ENCODE assay signal across 1 cellular context in the genomic region with DNA sequence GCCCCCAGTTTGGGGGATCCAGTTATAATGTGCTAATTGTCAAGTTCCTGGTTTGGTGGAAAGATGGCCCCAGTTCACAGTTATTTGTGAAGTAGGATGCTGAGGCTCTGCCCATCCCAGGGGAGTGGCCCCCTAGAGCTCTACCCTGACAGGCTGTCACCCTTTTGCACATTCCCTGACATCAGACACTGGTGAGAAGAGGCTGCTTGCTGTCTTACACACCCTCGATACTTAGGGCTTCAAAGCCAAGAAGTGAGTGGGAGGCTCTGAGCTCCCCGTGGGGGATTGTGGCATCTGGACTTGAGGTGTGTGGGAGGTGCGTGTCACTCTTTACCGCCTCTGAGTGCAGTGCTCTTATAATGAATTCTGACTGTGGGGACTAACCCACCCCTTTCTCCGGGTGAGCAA.
TF ChIP-seq lines count a peak whose summit lies in the region.

No MANE protein-coding gene starts in this region.

TF ChIP-seq in GM23338, 12 proteins besides CTCF, POLR2A, EP300 and RAD21 (continued from another document):
- TF ChIP-seq, protein P1, sequence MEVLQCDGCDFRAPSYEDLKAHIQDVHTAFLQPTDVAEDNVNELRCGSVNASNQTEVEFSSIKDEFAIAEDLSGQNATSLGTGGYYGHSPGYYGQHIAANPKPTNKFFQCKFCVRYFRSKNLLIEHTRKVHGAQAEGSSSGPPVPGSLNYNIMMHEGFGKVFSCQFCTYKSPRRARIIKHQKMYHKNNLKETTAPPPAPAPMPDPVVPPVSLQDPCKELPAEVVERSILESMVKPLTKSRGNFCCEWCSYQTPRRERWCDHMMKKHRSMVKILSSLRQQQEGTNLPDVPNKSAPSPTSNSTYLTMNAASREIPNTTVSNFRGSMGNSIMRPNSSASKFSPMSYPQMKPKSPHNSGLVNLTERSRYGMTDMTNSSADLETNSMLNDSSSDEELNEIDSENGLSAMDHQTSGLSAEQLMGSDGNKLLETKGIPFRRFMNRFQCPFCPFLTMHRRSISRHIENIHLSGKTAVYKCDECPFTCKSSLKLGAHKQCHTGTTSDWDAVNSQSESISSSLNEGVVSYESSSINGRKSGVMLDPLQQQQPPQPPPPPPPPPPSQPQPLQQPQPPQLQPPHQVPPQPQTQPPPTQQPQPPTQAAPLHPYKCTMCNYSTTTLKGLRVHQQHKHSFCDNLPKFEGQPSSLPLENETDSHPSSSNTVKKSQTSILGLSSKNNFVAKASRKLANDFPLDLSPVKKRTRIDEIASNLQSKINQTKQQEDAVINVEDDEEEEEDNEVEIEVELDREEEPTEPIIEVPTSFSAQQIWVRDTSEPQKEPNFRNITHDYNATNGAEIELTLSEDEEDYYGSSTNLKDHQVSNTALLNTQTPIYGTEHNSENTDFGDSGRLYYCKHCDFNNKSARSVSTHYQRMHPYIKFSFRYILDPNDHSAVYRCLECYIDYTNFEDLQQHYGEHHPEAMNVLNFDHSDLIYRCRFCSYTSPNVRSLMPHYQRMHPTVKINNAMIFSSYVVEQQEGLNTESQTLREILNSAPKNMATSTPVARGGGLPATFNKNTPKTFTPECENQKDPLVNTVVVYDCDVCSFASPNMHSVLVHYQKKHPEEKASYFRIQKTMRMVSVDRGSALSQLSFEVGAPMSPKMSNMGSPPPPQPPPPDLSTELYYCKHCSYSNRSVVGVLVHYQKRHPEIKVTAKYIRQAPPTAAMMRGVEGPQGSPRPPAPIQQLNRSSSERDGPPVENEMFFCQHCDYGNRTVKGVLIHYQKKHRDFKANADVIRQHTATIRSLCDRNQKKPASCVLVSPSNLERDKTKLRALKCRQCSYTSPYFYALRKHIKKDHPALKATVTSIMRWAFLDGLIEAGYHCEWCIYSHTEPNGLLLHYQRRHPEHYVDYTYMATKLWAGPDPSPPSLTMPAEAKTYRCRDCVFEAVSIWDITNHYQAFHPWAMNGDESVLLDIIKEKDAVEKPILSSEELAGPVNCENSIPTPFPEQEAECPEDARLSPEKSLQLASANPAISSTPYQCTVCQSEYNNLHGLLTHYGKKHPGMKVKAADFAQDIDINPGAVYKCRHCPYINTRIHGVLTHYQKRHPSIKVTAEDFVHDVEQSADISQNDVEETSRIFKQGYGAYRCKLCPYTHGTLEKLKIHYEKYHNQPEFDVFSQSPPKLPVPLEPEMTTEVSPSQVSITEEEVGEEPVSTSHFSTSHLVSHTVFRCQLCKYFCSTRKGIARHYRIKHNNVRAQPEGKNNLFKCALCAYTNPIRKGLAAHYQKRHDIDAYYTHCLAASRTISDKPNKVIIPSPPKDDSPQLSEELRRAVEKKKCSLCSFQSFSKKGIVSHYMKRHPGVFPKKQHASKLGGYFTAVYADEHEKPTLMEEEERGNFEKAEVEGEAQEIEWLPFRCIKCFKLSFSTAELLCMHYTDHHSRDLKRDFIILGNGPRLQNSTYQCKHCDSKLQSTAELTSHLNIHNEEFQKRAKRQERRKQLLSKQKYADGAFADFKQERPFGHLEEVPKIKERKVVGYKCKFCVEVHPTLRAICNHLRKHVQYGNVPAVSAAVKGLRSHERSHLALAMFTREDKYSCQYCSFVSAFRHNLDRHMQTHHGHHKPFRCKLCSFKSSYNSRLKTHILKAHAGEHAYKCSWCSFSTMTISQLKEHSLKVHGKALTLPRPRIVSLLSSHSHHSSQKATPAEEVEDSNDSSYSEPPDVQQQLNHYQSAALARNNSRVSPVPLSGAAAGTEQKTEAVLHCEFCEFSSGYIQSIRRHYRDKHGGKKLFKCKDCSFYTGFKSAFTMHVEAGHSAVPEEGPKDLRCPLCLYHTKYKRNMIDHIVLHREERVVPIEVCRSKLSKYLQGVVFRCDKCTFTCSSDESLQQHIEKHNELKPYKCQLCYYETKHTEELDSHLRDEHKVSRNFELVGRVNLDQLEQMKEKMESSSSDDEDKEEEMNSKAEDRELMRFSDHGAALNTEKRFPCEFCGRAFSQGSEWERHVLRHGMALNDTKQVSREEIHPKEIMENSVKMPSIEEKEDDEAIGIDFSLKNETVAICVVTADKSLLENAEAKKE (CRISPR knock-in tag; IDR thresholded peaks at IDR 0.05): no peak
- TF ChIP-seq, protein P2, sequence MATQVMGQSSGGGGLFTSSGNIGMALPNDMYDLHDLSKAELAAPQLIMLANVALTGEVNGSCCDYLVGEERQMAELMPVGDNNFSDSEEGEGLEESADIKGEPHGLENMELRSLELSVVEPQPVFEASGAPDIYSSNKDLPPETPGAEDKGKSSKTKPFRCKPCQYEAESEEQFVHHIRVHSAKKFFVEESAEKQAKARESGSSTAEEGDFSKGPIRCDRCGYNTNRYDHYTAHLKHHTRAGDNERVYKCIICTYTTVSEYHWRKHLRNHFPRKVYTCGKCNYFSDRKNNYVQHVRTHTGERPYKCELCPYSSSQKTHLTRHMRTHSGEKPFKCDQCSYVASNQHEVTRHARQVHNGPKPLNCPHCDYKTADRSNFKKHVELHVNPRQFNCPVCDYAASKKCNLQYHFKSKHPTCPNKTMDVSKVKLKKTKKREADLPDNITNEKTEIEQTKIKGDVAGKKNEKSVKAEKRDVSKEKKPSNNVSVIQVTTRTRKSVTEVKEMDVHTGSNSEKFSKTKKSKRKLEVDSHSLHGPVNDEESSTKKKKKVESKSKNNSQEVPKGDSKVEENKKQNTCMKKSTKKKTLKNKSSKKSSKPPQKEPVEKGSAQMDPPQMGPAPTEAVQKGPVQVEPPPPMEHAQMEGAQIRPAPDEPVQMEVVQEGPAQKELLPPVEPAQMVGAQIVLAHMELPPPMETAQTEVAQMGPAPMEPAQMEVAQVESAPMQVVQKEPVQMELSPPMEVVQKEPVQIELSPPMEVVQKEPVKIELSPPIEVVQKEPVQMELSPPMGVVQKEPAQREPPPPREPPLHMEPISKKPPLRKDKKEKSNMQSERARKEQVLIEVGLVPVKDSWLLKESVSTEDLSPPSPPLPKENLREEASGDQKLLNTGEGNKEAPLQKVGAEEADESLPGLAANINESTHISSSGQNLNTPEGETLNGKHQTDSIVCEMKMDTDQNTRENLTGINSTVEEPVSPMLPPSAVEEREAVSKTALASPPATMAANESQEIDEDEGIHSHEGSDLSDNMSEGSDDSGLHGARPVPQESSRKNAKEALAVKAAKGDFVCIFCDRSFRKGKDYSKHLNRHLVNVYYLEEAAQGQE (IDR thresholded peaks at IDR 0.05; ENCODE audit: unreplicated experiment): no peak
- TF ChIP-seq EZH2phosphoT487 (IDR thresholded peaks at IDR 0.05; ENCODE audit: unreplicated experiment): no peak
- no peak for TF ChIP-seq ZNF114 (CRISPR knock-in tag; IDR thresholded peaks at IDR 0.05)
- TF ChIP-seq POLR2AphosphoS5 (IDR thresholded peaks at IDR 0.05; ENCODE audit: low read depth): no peak
- TF ChIP-seq STAT1 (IDR thresholded peaks at IDR 0.05; ENCODE audit: unreplicated experiment): no peak
- no peak for TF ChIP-seq NANOG (IDR thresholded peaks at IDR 0.05; ENCODE audit: borderline replicate concordance)
- TF ChIP-seq CREB1 (CRISPR knock-in tag; IDR thresholded peaks at IDR 0.05; ENCODE audit: low read depth): no peak
- TF ChIP-seq EZH2 (IDR thresholded peaks at IDR 0.05; ENCODE audit: low read depth, unreplicated experiment): no peak
